In the genomic region with DNA sequence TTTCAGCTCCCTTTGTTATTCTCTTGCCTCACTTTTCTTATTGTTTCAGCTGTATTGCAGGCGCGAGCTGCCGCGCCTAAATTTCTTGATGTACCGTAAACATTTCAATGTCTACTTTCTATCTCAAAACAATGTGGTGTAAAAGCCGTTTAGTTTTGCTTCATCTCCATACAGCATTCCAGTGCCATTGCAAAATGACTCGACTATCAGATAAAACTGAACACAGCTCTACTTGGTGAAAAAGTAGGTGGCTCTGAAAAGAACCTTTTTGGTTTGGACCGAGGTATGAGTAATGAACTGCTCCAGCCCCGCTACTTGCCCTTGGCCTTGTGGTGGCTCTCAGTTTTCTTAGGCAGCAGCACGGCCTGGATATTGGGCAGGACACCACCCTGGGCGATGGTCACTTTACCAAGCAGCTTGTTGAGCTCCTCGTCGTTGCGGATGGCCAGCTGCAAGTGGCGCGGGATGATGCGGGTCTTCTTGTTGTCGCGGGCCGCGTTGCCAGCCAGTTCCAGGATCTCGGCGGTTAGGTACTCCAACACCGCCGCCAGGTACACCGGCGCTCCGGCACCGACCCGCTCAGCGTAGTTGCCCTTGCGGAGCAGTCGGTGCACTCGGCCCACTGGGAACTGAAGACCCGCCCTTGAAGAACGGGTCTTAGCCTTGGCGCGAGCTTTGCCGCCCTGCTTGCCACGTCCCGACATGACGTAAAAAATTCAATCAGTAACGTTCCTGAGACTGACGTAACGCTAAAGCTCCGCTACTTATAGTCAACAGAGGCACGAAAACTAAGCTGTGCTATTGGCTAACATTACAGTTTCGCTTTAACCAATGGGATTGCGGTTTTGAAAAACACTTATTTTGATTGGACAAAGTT, we compare ENCODE assay signal across 1 cellular context.
TF ChIP-seq lines count a peak whose summit lies in the region.

No MANE protein-coding gene starts in this region.

TF ChIP-seq in HEK293, 187 proteins besides CTCF, POLR2A, EP300 and RAD21 (continued from another document):
- TF ChIP-seq ZNF792 (tag by site-specific recombination; IDR thresholded peaks at IDR 0.05) = 0 out of 2 replicates have a peak, but pooled peaks have one; percentile 10
- no peak for TF ChIP-seq ZNF423 (tag by site-specific recombination; IDR thresholded peaks at IDR 0.05)
- no peak for TF ChIP-seq GLIS1 (tag by site-specific recombination; IDR thresholded peaks at IDR 0.05)
- TF ChIP-seq, protein P1, sequence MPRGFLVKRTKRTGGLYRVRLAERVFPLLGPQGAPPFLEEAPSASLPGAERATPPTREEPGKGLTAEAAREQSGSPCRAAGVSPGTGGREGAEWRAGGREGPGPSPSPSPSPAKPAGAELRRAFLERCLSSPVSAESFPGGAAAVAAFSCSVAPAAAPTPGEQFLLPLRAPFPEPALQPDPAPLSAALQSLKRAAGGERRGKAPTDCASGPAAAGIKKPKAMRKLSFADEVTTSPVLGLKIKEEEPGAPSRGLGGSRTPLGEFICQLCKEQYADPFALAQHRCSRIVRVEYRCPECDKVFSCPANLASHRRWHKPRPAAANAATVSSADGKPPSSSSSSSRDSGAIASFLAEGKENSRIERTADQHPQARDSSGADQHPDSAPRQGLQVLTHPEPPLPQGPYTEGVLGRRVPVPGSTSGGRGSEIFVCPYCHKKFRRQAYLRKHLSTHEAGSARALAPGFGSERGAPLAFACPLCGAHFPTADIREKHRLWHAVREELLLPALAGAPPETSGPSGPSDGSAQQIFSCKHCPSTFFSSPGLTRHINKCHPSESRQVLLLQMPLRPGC (tag by site-specific recombination; IDR thresholded peaks at IDR 0.05) = no peak
- TF ChIP-seq ZBTB8A (tag by site-specific recombination; IDR thresholded peaks at IDR 0.05) = peak; percentile 69
- TF ChIP-seq SCRT2 (tag by site-specific recombination; IDR thresholded peaks at IDR 0.05) = peak; percentile 63
- TF ChIP-seq, protein P2, sequence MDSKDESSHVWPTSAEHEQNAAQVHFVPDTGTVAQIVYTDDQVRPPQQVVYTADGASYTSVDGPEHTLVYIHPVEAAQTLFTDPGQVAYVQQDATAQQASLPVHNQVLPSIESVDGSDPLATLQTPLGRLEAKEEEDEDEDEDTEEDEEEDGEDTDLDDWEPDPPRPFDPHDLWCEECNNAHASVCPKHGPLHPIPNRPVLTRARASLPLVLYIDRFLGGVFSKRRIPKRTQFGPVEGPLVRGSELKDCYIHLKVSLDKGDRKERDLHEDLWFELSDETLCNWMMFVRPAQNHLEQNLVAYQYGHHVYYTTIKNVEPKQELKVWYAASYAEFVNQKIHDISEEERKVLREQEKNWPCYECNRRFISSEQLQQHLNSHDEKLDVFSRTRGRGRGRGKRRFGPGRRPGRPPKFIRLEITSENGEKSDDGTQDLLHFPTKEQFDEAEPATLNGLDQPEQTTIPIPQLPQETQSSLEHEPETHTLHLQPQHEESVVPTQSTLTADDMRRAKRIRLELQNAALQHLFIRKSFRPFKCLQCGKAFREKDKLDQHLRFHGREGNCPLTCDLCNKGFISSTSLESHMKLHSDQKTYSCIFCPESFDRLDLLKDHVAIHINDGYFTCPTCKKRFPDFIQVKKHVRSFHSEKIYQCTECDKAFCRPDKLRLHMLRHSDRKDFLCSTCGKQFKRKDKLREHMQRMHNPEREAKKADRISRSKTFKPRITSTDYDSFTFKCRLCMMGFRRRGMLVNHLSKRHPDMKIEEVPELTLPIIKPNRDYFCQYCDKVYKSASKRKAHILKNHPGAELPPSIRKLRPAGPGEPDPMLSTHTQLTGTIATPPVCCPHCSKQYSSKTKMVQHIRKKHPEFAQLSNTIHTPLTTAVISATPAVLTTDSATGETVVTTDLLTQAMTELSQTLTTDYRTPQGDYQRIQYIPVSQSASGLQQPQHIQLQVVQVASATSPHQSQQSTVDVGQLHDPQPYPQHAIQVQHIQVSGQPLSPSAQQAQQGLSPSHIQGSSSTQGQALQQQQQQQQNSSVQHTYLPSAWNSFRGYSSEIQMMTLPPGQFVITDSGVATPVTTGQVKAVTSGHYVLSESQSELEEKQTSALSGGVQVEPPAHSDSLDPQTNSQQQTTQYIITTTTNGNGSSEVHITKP (tag by site-specific recombination; IDR thresholded peaks at IDR 0.05) = 0 out of 2 replicates have a peak, but pooled peaks have one; percentile 49
- TF ChIP-seq ZNF571 (tag by site-specific recombination; IDR thresholded peaks at IDR 0.05) = no peak
- TF ChIP-seq OSR2 (tag by site-specific recombination; IDR thresholded peaks at IDR 0.05) = peak; percentile 56; the same call in 1 of the 2 replicates
- TF ChIP-seq ZNF664 (tag by site-specific recombination; IDR thresholded peaks at IDR 0.05) = 0 out of 2 replicates have a peak, but pooled peaks have one; percentile 6
- TF ChIP-seq GFI1B (tag by site-specific recombination; IDR thresholded peaks at IDR 0.05) = peak; percentile 62
- 0 out of 2 replicates have a peak, but pooled peaks have one; percentile 4 for TF ChIP-seq ZNF654 (tag by site-specific recombination; IDR thresholded peaks at IDR 0.05; ENCODE audit: low read depth)
- TF ChIP-seq GLI4 (tag by site-specific recombination; IDR thresholded peaks at IDR 0.05) = 0 out of 2 replicates have a peak, but pooled peaks have one; percentile 55
- TF ChIP-seq YY1 (tag by site-specific recombination; IDR thresholded peaks at IDR 0.05) = peak; percentile 16; the same call in 1 of the 2 replicates
- TF ChIP-seq ZNF121 (tag by site-specific recombination; IDR thresholded peaks at IDR 0.05) = peak; percentile 64; the same call in 1 of the 2 replicates
- TF ChIP-seq KLF1 (tag by site-specific recombination; IDR thresholded peaks at IDR 0.05) = peak; percentile 62
